ENCODE assay signal across 10 cellular contexts in genomic region chr1:64163972-64164371, GRCh38. TPM values are rescaled to one million over a fixed set of nuclear protein-coding genes. Genes with fewer than 3 reads are reported as not detected.
DNase-seq lines count a peak whose midpoint lies in the region; ATAC-seq and TF ChIP-seq lines count a peak whose summit lies in the region.
"Had no signal": no experiment of that assay in that cellular context is flagged by ENCODE, and none has a peak within 500 bp of the region (broad histone marks: within the 10 kb centered on the region; RNA-seq: fewer than 3 reads in every experiment).

No MANE protein-coding gene starts in this region.

- DNase-seq in A172 (ENCODE audit: low spot score) (peak; percentile 30), HFF-Myc (ENCODE audit: extremely low read depth, low read depth) (no peak), astrocyte of the hippocampus (ENCODE audit: low read depth, low spot score) (peak; percentile 69), iPS-NIHi11 (ENCODE audit: low spot score) (peak; percentile 33), SKM-1 treated with dmso at 0.1 percent for 144 hours (lab: John Stamatoyannopoulos, UW; ENCODE audit: unreplicated experiment) (no peak), SHP77 (lab: John Stamatoyannopoulos, UW) (no peak)
- DNase-seq: thyroid gland had no signal

- peak; percentile 53 for TF ChIP-seq CTCF in HFF-Myc (IDR thresholded peaks at IDR 0.05; ENCODE audit: low read depth, low read length, missing control alignments)

- ATAC-seq in GM19395 (IDR thresholded peaks at IDR 0.05; ENCODE audit: unreplicated experiment) (no peak), HG02840 (IDR thresholded peaks at IDR 0.05; ENCODE audit: low FRiP score, unreplicated experiment) (no peak)

- H3K4me3 ChIP-seq in HFF-Myc (replicated peaks; ENCODE audit: low read depth, low read length): no peak overlapping the region
- H3K4me3 ChIP-seq: SK-N-MC, thyroid gland had no signal

RNA-seq across cellular contexts. Expression of gene UBE2U, which starts 39.5 kb away (rescaled TPM):
- not detected in 2 replicates for total RNA-seq in A172 (2014; rRNA removed; shearing (Covaris generic))
- total RNA-seq: thyroid gland had no signal

Comparison
In these comparisons a context has a peak if more than half of its experiments do, and no peak if none do; other contexts are left out.
1. DNase-seq: peak in A172 (single experiment), astrocyte of the hippocampus (single experiment) and iPS-NIHi11 (single experiment); none in HFF-Myc (single experiment), SKM-1 treated with dmso at 0.1 percent for 144 hours (single experiment) and SHP77 (0 of 2).